ENCODE assay signal across 2 cellular contexts in genomic region chrX:118764122-118764521, GRCh38.
TF ChIP-seq lines count a peak whose summit lies in the region.

No MANE protein-coding gene starts in this region.

TF ChIP-seq in GM23338, 12 proteins besides CTCF, POLR2A, EP300 and RAD21:
- TF ChIP-seq, protein P1, sequence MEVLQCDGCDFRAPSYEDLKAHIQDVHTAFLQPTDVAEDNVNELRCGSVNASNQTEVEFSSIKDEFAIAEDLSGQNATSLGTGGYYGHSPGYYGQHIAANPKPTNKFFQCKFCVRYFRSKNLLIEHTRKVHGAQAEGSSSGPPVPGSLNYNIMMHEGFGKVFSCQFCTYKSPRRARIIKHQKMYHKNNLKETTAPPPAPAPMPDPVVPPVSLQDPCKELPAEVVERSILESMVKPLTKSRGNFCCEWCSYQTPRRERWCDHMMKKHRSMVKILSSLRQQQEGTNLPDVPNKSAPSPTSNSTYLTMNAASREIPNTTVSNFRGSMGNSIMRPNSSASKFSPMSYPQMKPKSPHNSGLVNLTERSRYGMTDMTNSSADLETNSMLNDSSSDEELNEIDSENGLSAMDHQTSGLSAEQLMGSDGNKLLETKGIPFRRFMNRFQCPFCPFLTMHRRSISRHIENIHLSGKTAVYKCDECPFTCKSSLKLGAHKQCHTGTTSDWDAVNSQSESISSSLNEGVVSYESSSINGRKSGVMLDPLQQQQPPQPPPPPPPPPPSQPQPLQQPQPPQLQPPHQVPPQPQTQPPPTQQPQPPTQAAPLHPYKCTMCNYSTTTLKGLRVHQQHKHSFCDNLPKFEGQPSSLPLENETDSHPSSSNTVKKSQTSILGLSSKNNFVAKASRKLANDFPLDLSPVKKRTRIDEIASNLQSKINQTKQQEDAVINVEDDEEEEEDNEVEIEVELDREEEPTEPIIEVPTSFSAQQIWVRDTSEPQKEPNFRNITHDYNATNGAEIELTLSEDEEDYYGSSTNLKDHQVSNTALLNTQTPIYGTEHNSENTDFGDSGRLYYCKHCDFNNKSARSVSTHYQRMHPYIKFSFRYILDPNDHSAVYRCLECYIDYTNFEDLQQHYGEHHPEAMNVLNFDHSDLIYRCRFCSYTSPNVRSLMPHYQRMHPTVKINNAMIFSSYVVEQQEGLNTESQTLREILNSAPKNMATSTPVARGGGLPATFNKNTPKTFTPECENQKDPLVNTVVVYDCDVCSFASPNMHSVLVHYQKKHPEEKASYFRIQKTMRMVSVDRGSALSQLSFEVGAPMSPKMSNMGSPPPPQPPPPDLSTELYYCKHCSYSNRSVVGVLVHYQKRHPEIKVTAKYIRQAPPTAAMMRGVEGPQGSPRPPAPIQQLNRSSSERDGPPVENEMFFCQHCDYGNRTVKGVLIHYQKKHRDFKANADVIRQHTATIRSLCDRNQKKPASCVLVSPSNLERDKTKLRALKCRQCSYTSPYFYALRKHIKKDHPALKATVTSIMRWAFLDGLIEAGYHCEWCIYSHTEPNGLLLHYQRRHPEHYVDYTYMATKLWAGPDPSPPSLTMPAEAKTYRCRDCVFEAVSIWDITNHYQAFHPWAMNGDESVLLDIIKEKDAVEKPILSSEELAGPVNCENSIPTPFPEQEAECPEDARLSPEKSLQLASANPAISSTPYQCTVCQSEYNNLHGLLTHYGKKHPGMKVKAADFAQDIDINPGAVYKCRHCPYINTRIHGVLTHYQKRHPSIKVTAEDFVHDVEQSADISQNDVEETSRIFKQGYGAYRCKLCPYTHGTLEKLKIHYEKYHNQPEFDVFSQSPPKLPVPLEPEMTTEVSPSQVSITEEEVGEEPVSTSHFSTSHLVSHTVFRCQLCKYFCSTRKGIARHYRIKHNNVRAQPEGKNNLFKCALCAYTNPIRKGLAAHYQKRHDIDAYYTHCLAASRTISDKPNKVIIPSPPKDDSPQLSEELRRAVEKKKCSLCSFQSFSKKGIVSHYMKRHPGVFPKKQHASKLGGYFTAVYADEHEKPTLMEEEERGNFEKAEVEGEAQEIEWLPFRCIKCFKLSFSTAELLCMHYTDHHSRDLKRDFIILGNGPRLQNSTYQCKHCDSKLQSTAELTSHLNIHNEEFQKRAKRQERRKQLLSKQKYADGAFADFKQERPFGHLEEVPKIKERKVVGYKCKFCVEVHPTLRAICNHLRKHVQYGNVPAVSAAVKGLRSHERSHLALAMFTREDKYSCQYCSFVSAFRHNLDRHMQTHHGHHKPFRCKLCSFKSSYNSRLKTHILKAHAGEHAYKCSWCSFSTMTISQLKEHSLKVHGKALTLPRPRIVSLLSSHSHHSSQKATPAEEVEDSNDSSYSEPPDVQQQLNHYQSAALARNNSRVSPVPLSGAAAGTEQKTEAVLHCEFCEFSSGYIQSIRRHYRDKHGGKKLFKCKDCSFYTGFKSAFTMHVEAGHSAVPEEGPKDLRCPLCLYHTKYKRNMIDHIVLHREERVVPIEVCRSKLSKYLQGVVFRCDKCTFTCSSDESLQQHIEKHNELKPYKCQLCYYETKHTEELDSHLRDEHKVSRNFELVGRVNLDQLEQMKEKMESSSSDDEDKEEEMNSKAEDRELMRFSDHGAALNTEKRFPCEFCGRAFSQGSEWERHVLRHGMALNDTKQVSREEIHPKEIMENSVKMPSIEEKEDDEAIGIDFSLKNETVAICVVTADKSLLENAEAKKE (CRISPR knock-in tag; IDR thresholded peaks at IDR 0.05): no peak
- no peak for TF ChIP-seq STAT1 (IDR thresholded peaks at IDR 0.05; ENCODE audit: unreplicated experiment)
- TF ChIP-seq, protein P2, sequence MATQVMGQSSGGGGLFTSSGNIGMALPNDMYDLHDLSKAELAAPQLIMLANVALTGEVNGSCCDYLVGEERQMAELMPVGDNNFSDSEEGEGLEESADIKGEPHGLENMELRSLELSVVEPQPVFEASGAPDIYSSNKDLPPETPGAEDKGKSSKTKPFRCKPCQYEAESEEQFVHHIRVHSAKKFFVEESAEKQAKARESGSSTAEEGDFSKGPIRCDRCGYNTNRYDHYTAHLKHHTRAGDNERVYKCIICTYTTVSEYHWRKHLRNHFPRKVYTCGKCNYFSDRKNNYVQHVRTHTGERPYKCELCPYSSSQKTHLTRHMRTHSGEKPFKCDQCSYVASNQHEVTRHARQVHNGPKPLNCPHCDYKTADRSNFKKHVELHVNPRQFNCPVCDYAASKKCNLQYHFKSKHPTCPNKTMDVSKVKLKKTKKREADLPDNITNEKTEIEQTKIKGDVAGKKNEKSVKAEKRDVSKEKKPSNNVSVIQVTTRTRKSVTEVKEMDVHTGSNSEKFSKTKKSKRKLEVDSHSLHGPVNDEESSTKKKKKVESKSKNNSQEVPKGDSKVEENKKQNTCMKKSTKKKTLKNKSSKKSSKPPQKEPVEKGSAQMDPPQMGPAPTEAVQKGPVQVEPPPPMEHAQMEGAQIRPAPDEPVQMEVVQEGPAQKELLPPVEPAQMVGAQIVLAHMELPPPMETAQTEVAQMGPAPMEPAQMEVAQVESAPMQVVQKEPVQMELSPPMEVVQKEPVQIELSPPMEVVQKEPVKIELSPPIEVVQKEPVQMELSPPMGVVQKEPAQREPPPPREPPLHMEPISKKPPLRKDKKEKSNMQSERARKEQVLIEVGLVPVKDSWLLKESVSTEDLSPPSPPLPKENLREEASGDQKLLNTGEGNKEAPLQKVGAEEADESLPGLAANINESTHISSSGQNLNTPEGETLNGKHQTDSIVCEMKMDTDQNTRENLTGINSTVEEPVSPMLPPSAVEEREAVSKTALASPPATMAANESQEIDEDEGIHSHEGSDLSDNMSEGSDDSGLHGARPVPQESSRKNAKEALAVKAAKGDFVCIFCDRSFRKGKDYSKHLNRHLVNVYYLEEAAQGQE (IDR thresholded peaks at IDR 0.05; ENCODE audit: unreplicated experiment): no peak
- TF ChIP-seq ZNF114 (CRISPR knock-in tag; IDR thresholded peaks at IDR 0.05): no peak
- TF ChIP-seq EZH2 (IDR thresholded peaks at IDR 0.05; ENCODE audit: low read depth, unreplicated experiment): no peak
- no peak for TF ChIP-seq NANOG (IDR thresholded peaks at IDR 0.05; ENCODE audit: borderline replicate concordance)
- TF ChIP-seq CREB1 (CRISPR knock-in tag; IDR thresholded peaks at IDR 0.05; ENCODE audit: low read depth): no peak
- TF ChIP-seq ZNF331 (CRISPR knock-in tag; IDR thresholded peaks at IDR 0.05; ENCODE audit: low read depth): no peak

TF ChIP-seq in WTC11, 78 proteins besides CTCF, POLR2A, EP300 and RAD21 (continued from another document):
- TF ChIP-seq PRDM15 (CRISPR knock-in tag; IDR thresholded peaks at IDR 0.05) (no peak), NFE2L1 (CRISPR knock-in tag; IDR thresholded peaks at IDR 0.05) (no peak), USF1 (CRISPR knock-in tag; IDR thresholded peaks at IDR 0.05) (no peak), ZNF317 (CRISPR knock-in tag; IDR thresholded peaks at IDR 0.05; ENCODE audit: borderline replicate concordance, low read depth) (no peak), GRHL2 (CRISPR knock-in tag; IDR thresholded peaks at IDR 0.05; ENCODE audit: insufficient replicate concordance, severe bottlenecking) (no peak)
